1 cellular context compared by ENCODE assay signal in the genomic region with DNA sequence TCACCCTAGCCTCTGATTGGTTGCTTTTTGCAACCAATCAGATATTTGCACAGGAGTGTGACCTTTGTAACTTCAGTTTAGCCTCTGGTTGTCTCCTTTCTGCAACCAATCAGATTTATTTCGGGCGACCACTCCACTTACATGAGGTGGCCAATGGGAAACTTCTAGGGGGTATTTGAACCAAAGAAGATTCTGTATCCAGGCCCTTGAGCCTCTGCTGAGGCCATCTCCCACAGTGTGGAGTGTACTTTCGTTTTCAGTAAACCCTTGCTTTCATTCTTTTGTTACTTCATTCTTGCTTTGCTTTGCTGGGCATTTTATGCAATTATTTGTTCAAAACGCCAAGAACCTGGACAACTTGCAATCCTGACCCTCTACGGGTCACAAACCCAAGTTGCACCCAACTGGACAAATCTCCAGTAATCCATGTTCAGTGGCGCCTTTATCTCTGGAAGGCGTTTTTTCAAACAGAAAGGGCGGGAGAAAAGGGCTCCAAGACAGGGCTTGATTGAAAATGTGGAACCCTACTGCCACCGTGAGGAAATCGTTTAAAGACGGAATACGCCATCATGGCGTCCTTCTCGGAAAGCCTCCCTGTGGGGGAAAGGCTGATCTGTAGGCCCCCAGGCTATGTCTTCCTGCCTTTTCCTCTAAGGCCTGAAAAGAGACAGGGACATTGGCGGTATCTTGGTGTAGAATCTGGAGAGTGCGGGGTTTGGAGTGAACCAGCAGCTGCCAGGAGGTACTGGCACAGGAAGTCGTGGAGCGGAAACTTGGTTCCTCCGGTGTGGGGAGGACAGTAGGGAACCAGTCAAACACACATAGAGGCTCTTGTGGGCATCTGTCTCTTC.
TF ChIP-seq lines count a peak whose summit lies in the region.

No MANE protein-coding gene starts in this region.

TF ChIP-seq in GM12878, 131 proteins besides CTCF, POLR2A, EP300 and RAD21 (continued from another document):
- TF ChIP-seq, protein P1, sequence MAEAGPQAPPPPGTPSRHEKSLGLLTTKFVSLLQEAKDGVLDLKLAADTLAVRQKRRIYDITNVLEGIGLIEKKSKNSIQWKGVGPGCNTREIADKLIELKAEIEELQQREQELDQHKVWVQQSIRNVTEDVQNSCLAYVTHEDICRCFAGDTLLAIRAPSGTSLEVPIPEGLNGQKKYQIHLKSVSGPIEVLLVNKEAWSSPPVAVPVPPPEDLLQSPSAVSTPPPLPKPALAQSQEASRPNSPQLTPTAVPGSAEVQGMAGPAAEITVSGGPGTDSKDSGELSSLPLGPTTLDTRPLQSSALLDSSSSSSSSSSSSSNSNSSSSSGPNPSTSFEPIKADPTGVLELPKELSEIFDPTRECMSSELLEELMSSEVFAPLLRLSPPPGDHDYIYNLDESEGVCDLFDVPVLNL (IDR thresholded peaks at IDR 0.05; ENCODE audit: low read depth, low read length) = no peak
- TF ChIP-seq MYC (IDR thresholded peaks at IDR 0.05; ENCODE audit: insufficient read depth, insufficient read length, insufficient replicate concordance, low read length, severe bottlenecking) (no peak), CHD1 (IDR thresholded peaks at IDR 0.05; ENCODE audit: low read depth, low read length) (no peak), POU2F2 (IDR thresholded peaks at IDR 0.05; ENCODE audit: borderline replicate concordance, low read depth, low read length) (no peak), SUZ12 (IDR thresholded peaks at IDR 0.05; ENCODE audit: unreplicated experiment) (no peak), NR2F1 (conservative IDR thresholded peaks at IDR 0.05) (0 out of 2 replicates have a peak, but pooled peaks have one; percentile 19), RFX5 (IDR thresholded peaks at IDR 0.05; ENCODE audit: low read depth, low read length) (peak; percentile 76), CHD2 (IDR thresholded peaks at IDR 0.05; ENCODE audit: borderline replicate concordance, low read depth, low read length) (0 out of 2 replicates have a peak, but pooled peaks have one; percentile 19), ZNF274 (IDR thresholded peaks at IDR 0.05; ENCODE audit: insufficient read depth, insufficient read length) (no peak), SMAD1 (IDR thresholded peaks at IDR 0.05; ENCODE audit: low read depth, partially characterized antibody) (no peak), SUPT20H (IDR thresholded peaks at IDR 0.05; ENCODE audit: borderline replicate concordance, control insufficient read depth, low read depth, low read length) (no peak), BACH1 (IDR thresholded peaks at IDR 0.05; ENCODE audit: borderline replicate concordance) (no peak), SREBF1 (IDR thresholded peaks at IDR 0.05; ENCODE audit: low read length) (no peak), LARP7 (IDR thresholded peaks at IDR 0.05) (no peak), ETV6 (conservative IDR thresholded peaks at IDR 0.05 in 1 of 2, IDR thresholded peaks at IDR 0.05 in 1 of 2; ENCODE audit: borderline replicate concordance in 1 of 2, low read depth in 1 of 2) (no peak), SREBF2 (IDR thresholded peaks at IDR 0.05; ENCODE audit: low read length) (no peak), ZSCAN29 (IDR thresholded peaks at IDR 0.05) (0 out of 2 replicates have a peak, but pooled peaks have one; percentile 40), PAX8 (IDR thresholded peaks at IDR 0.05) (no peak), SMC3 (IDR thresholded peaks at IDR 0.05; ENCODE audit: borderline replicate concordance, low read length) (peak; percentile 46; the same call in 1 of the 2 replicates), MEF2A (IDR thresholded peaks at IDR 0.05; ENCODE audit: insufficient read depth, low read depth, low read length) (no peak), ASH2L (IDR thresholded peaks at IDR 0.05; ENCODE audit: borderline replicate concordance, low read depth) (no peak), CHD4 (IDR thresholded peaks at IDR 0.05) (no peak), MTA3 (IDR thresholded peaks at IDR 0.05; ENCODE audit: borderline replicate concordance, low read length) (no peak), JUND (IDR thresholded peaks at IDR 0.05; ENCODE audit: low read depth, low read length) (no peak), YY1 (IDR thresholded peaks at IDR 0.05; ENCODE audit: low read depth, low read length) (peak; percentile 95), CBFB (IDR thresholded peaks at IDR 0.05; ENCODE audit: low read depth) (no peak), JUNB (IDR thresholded peaks at IDR 0.05) (peak; percentile 54), YBX1 (IDR thresholded peaks at IDR 0.05) (no peak), CBX5 (IDR thresholded peaks at IDR 0.05; ENCODE audit: low read depth) (no peak)
- TF ChIP-seq, protein P2, sequence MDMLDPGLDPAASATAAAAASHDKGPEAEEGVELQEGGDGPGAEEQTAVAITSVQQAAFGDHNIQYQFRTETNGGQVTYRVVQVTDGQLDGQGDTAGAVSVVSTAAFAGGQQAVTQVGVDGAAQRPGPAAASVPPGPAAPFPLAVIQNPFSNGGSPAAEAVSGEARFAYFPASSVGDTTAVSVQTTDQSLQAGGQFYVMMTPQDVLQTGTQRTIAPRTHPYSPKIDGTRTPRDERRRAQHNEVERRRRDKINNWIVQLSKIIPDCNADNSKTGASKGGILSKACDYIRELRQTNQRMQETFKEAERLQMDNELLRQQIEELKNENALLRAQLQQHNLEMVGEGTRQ (IDR thresholded peaks at IDR 0.05; ENCODE audit: borderline replicate concordance, low read depth, low read length) = no peak
- TF ChIP-seq, protein P3, sequence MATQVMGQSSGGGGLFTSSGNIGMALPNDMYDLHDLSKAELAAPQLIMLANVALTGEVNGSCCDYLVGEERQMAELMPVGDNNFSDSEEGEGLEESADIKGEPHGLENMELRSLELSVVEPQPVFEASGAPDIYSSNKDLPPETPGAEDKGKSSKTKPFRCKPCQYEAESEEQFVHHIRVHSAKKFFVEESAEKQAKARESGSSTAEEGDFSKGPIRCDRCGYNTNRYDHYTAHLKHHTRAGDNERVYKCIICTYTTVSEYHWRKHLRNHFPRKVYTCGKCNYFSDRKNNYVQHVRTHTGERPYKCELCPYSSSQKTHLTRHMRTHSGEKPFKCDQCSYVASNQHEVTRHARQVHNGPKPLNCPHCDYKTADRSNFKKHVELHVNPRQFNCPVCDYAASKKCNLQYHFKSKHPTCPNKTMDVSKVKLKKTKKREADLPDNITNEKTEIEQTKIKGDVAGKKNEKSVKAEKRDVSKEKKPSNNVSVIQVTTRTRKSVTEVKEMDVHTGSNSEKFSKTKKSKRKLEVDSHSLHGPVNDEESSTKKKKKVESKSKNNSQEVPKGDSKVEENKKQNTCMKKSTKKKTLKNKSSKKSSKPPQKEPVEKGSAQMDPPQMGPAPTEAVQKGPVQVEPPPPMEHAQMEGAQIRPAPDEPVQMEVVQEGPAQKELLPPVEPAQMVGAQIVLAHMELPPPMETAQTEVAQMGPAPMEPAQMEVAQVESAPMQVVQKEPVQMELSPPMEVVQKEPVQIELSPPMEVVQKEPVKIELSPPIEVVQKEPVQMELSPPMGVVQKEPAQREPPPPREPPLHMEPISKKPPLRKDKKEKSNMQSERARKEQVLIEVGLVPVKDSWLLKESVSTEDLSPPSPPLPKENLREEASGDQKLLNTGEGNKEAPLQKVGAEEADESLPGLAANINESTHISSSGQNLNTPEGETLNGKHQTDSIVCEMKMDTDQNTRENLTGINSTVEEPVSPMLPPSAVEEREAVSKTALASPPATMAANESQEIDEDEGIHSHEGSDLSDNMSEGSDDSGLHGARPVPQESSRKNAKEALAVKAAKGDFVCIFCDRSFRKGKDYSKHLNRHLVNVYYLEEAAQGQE (IDR thresholded peaks at IDR 0.05; ENCODE audit: low read depth, low read length) = no peak
- TF ChIP-seq, protein P4, sequence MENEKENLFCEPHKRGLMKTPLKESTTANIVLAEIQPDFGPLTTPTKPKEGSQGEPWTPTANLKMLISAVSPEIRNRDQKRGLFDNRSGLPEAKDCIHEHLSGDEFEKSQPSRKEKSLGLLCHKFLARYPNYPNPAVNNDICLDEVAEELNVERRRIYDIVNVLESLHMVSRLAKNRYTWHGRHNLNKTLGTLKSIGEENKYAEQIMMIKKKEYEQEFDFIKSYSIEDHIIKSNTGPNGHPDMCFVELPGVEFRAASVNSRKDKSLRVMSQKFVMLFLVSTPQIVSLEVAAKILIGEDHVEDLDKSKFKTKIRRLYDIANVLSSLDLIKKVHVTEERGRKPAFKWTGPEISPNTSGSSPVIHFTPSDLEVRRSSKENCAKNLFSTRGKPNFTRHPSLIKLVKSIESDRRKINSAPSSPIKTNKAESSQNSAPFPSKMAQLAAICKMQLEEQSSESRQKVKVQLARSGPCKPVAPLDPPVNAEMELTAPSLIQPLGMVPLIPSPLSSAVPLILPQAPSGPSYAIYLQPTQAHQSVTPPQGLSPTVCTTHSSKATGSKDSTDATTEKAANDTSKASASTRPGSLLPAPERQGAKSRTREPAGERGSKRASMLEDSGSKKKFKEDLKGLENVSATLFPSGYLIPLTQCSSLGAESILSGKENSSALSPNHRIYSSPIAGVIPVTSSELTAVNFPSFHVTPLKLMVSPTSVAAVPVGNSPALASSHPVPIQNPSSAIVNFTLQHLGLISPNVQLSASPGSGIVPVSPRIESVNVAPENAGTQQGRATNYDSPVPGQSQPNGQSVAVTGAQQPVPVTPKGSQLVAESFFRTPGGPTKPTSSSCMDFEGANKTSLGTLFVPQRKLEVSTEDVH (IDR thresholded peaks at IDR 0.05; ENCODE audit: low read depth, partially characterized antibody) = no peak
- TF ChIP-seq, protein P5, sequence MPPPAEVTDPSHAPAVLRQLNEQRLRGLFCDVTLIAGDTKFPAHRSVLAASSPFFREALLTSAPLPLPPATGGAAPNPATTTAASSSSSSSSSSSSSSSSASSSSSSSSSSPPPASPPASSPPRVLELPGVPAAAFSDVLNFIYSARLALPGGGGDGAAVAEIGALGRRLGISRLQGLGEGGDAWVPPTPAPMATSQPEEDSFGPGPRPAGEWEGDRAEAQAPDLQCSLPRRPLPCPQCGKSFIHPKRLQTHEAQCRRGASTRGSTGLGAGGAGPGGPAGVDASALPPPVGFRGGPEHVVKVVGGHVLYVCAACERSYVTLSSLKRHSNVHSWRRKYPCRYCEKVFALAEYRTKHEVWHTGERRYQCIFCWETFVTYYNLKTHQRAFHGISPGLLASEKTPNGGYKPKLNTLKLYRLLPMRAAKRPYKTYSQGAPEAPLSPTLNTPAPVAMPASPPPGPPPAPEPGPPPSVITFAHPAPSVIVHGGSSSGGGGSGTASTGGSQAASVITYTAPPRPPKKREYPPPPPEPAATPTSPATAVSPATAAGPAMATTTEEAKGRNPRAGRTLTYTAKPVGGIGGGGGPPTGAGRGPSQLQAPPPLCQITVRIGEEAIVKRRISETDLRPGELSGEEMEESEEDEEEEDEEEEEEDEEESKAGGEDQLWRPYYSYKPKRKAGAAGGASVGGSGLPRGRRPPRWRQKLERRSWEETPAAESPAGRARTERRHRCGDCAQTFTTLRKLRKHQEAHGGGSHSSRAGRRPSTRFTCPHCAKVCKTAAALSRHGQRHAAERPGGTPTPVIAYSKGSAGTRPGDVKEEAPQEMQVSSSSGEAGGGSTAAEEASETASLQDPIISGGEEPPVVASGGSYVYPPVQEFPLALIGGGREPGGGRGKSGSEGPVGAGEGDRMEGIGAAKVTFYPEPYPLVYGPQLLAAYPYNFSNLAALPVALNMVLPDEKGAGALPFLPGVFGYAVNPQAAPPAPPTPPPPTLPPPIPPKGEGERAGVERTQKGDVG (CRISPR knock-in tag; IDR thresholded peaks at IDR 0.05) = no peak
